18 cellular contexts compared by ENCODE assay signal in the genomic region with DNA sequence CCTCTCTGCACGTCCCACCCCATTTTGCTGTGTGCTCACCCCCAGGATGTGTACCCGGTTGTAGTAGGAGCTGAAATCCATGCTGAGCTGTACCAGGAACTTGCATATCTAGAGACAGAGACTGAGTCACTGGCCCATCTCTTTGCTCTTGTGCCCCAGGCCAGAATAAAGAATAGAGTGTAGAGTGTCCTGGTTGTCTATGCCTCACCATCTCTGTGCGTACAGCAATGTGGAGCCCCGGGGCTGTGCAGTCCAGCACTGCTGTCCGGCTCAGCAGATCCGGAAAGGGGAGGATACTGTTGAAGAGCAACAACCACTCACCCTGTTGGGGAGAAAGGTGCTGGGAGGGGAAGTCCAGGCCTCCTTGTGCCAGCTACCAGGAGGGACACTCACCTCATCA. TPM values are rescaled to one million over a fixed set of nuclear protein-coding genes. Genes with fewer than 3 reads are reported as not detected.
DNase-seq lines count a peak whose midpoint lies in the region; ATAC-seq and TF ChIP-seq lines count a peak whose summit lies in the region.
"Had no signal": no experiment of that assay in that cellular context is flagged by ENCODE, and none has a peak within 500 bp of the region (broad histone marks: within the 10 kb centered on the region; RNA-seq: fewer than 3 reads in every experiment).

No MANE protein-coding gene starts in this region.

- no peak overlapping the region for H2AFZ ChIP-seq in osteoblast (ENCODE audit: low read length)

- peaks cover 42% of the 10 kb centered on the region for H3K36me3 Mint-ChIP-seq in activated CD4-positive, alpha-beta memory T cell treated with anti-CD3 and anti-CD28 coated beads, Interleukin-2, amount 10 ng/mL, durations not matched to agents 7 days and 5 days (ENCODE audit: low read depth)
- H3K36me3 Mint-ChIP-seq in activated CD4-positive, alpha-beta memory T cell treated with anti-CD3 and anti-CD28 coated beads for 36 hours: peaks cover 22% of the 10 kb centered on the region

- H3K36me3 ChIP-seq in osteoblast (ENCODE audit: insufficient read depth, low read length): peaks cover 38% of the 10 kb centered on the region
- peaks cover 16% of the 10 kb centered on the region for H3K36me3 ChIP-seq in A673 (ENCODE audit: insufficient read depth, low read length, poor library complexity, severe bottlenecking)

- H3K79me2 ChIP-seq in osteoblast (ENCODE audit: insufficient read depth, low read length): peaks cover 67% of the 10 kb centered on the region

- no peak overlapping the region for H3K4me2 ChIP-seq in osteoblast (ENCODE audit: insufficient read depth, low read length)

- H3K9me3 Mint-ChIP-seq in activated CD4-positive, alpha-beta memory T cell treated with anti-CD3 and anti-CD28 coated beads, Interleukin-2, amount 10 ng/mL, durations not matched to agents 7 days and 5 days: no peaks in the 10 kb centered on the region
- H3K9me3 Mint-ChIP-seq in activated CD4-positive, alpha-beta memory T cell treated with anti-CD3 and anti-CD28 coated beads for 36 hours: no peaks in the 10 kb centered on the region
- H3K9me3 Mint-ChIP-seq: activated naive CD4-positive, alpha-beta T cell treated with anti-CD3 and anti-CD28 coated beads, Interleukin-2, amount 50 U/mL, for 72 hours had no signal

- no peak for ATAC-seq in GM21619 (IDR thresholded peaks at IDR 0.05; ENCODE audit: unreplicated experiment)
- ATAC-seq: activated naive CD4-positive, alpha-beta T cell treated with anti-CD3 and anti-CD28 coated beads, Interleukin-2, amount 50 U/mL, for 72 hours; SK-N-SH treated with all-trans-retinoic acid at 6 μM for 48 hours had no signal

- H4K20me1 ChIP-seq in osteoblast (ENCODE audit: insufficient read depth, low read length): peaks cover 42% of the 10 kb centered on the region

- H3K27ac Mint-ChIP-seq in activated CD4-positive, alpha-beta memory T cell treated with anti-CD3 and anti-CD28 coated beads, Interleukin-2, amount 10 ng/mL, durations not matched to agents 7 days and 5 days: peak overlapping the region; percentile 19
- no peak overlapping the region for H3K27ac Mint-ChIP-seq in activated CD4-positive, alpha-beta memory T cell treated with anti-CD3 and anti-CD28 coated beads for 36 hours

- H3K4me1 Mint-ChIP-seq in activated CD4-positive, alpha-beta memory T cell treated with anti-CD3 and anti-CD28 coated beads, Interleukin-2, amount 10 ng/mL, durations not matched to agents 7 days and 5 days: peaks cover 41% of the 10 kb centered on the region
- peaks cover 29% of the 10 kb centered on the region for H3K4me1 Mint-ChIP-seq in activated CD4-positive, alpha-beta memory T cell treated with anti-CD3 and anti-CD28 coated beads for 36 hours (ENCODE audit: low read depth)

- intact Hi-C loops in activated CD4-positive, alpha-beta memory T cell treated with anti-CD3 and anti-CD28 coated beads for 36 hours (cut with micrococcal nuclease): no loop called here
- intact Hi-C loops in A673 (cut with micrococcal nuclease; ENCODE audit: unreplicated experiment): no loop called here

- no peaks in the 10 kb centered on the region for H3K9me3 ChIP-seq in osteoblast (ENCODE audit: low read depth, low read length)
- H3K9me3 ChIP-seq in A673 (ENCODE audit: low read depth, low read length, poor library complexity, severe bottlenecking): no peaks in the 10 kb centered on the region
- H3K9me3 ChIP-seq: stomach, upper lobe of left lung had no signal

- H3K4me3 ChIP-seq in epithelial cell of esophagus (ENCODE audit: low read length) (no peak overlapping the region), osteoblast (ENCODE audit: insufficient read depth, low read length) (no peak overlapping the region), A673 (ENCODE audit: low read depth, low read length, poor library complexity, severe bottlenecking) (no peak overlapping the region)
- H3K4me3 ChIP-seq: stomach, upper lobe of left lung had no signal

- POLR2A ChIA-PET in activated CD4-positive, alpha-beta memory T cell treated with anti-CD3 and anti-CD28 coated beads, Interleukin-2, amount 10 ng/mL, durations not matched to agents 7 days and 5 days (lab: Charles Lee): interaction anchor here (5.9 to 15.9 kb wide), 3 partner anchors 9 to 27 kb away, joined by 55 to 309 read pairs (median 190); a partner anchor contains a TSS
- POLR2A ChIA-PET in activated CD4-positive, alpha-beta memory T cell treated with anti-CD3 and anti-CD28 coated beads for 36 hours (lab: Charles Lee): interaction anchor here (9.7 kb wide), 1 partner anchor 6 kb away, joined by 135 read pairs; a partner anchor contains a TSS
- POLR2A ChIA-PET in RWPE1 (lab: Yijun Ruan, JAX; ENCODE audit: low non-redundant PET) (no interaction called here), A673 (lab: Charles Lee; ENCODE audit: low non-redundant PET) (no interaction called here)

- H3K4me3 Mint-ChIP-seq in activated CD4-positive, alpha-beta memory T cell treated with anti-CD3 and anti-CD28 coated beads, Interleukin-2, amount 10 ng/mL, durations not matched to agents 7 days and 5 days: no peak overlapping the region
- no peak overlapping the region for H3K4me3 Mint-ChIP-seq in activated CD4-positive, alpha-beta memory T cell treated with anti-CD3 and anti-CD28 coated beads for 36 hours

- DNase-seq in activated CD4-positive, alpha-beta memory T cell treated with anti-CD3 and anti-CD28 coated beads, Interleukin-2, amount 10 ng/mL, durations not matched to agents 7 days and 5 days: no peak
- DNase-seq in activated CD4-positive, alpha-beta memory T cell treated with anti-CD3 and anti-CD28 coated beads for 36 hours: no peak
- no peak for DNase-seq in RWPE1 (ENCODE audit: low spot score)
- DNase-seq in epithelial cell of esophagus (ENCODE audit: low read depth): peak; percentile 74
- peak; percentile 48 for DNase-seq in osteoblast (ENCODE audit: insufficient read length, low spot score, missing footprints)
- no peak for DNase-seq in A673 (ENCODE audit: low spot score)
- DNase-seq in SIG-M5 treated with dmso at 0.1 percent for 504 hours (lab: John Stamatoyannopoulos, UW; ENCODE audit: unreplicated experiment): no peak
- DNase-seq: activated CD4-positive, alpha-beta T cell treated with anti-CD3 and anti-CD28 coated beads for 48 hours; DMS53; HCEC 1CT; NCI-H187 treated with DMSO at 0.1 percent for 48 hours; stimulated activated CD4-positive, alpha-beta T cell treated with anti-CD3 and anti-CD28 coated beads, Interleukin-2, amount 100 ng/mL, for 24 hours; stomach; upper lobe of left lung had no signal

- no peaks in the 10 kb centered on the region for H3K27me3 Mint-ChIP-seq in activated CD4-positive, alpha-beta memory T cell treated with anti-CD3 and anti-CD28 coated beads, Interleukin-2, amount 10 ng/mL, durations not matched to agents 7 days and 5 days
- no peaks in the 10 kb centered on the region for H3K27me3 Mint-ChIP-seq in activated CD4-positive, alpha-beta memory T cell treated with anti-CD3 and anti-CD28 coated beads for 36 hours

- H3K27me3 ChIP-seq in osteoblast (ENCODE audit: insufficient read depth, low read length): no peaks in the 10 kb centered on the region
- no peaks in the 10 kb centered on the region for H3K27me3 ChIP-seq in A673 (replicated peaks; ENCODE audit: insufficient read depth, low read depth, low read length, poor library complexity)
- H3K27me3 ChIP-seq: stomach, upper lobe of left lung had no signal

- CTCF ChIA-PET in activated CD4-positive, alpha-beta memory T cell treated with anti-CD3 and anti-CD28 coated beads, Interleukin-2, amount 10 ng/mL, durations not matched to agents 7 days and 5 days (lab: Charles Lee): interaction anchor here (9.4 kb wide), 1 partner anchor 26 kb away, joined by 95 read pairs; a partner anchor contains a TSS
- CTCF ChIA-PET in activated CD4-positive, alpha-beta memory T cell treated with anti-CD3 and anti-CD28 coated beads for 36 hours (lab: Charles Lee): interaction anchor here (0.6 to 3.8 kb wide), 4 partner anchors 8 to 188 kb away, joined by 3 to 30 read pairs (median 14); a partner anchor contains a TSS
- CTCF ChIA-PET in RWPE1 (lab: Yijun Ruan, JAX) (interaction anchor here (0.5 kb wide), 1 partner anchor 420 kb away, joined by 4 read pairs; no protein-coding TSS in a partner anchor), A673 (lab: Charles Lee) (no interaction called here)

- H3K4me1 ChIP-seq in osteoblast (ENCODE audit: insufficient read depth, low read length) (peaks cover 21% of the 10 kb centered on the region), A673 (ENCODE audit: insufficient read depth, low read length, poor library complexity, severe bottlenecking) (no peaks in the 10 kb centered on the region)

- no peak for TF ChIP-seq CTCF in RWPE1 (conservative IDR thresholded peaks at IDR 0.05; ENCODE audit: low read depth)
- TF ChIP-seq CTCF in epithelial cell of esophagus (IDR thresholded peaks at IDR 0.05; ENCODE audit: insufficient read depth, low read depth, low read length, missing control alignments): no peak
- TF ChIP-seq CTCF in osteoblast (IDR thresholded peaks at IDR 0.05; ENCODE audit: extremely low read depth, low read depth, low read length): no peak
- no peak for TF ChIP-seq CTCF in A673 (conservative IDR thresholded peaks at IDR 0.05; ENCODE audit: low read depth, low read length)

- no TSS peak for BruUV-seq in A673 (replicated peaks; lab: Mats Ljungman, UMichigan)

- H3K27ac ChIP-seq in RWPE1: peak overlapping the region; percentile 98
- H3K27ac ChIP-seq in osteoblast (ENCODE audit: low read depth, low read length): no peak overlapping the region
- no peak overlapping the region for H3K27ac ChIP-seq in A673 (ENCODE audit: low read depth, low read length, poor library complexity, severe bottlenecking)
- H3K27ac ChIP-seq: HL-60, stomach, upper lobe of left lung had no signal

RNA-seq across cellular contexts. Expression of a gene that starts 2.6 kb away (rescaled TPM):
- 10 to 100 TPM; 21.6 to 24.5 TPM for total RNA-seq in activated CD4-positive, alpha-beta memory T cell treated with anti-CD3 and anti-CD28 coated beads, Interleukin-2, amount 10 ng/mL, durations not matched to agents 7 days and 5 days
- 10 to 100 TPM; 26.2 to 26.5 TPM for total RNA-seq in activated CD4-positive, alpha-beta memory T cell treated with anti-CD3 and anti-CD28 coated beads for 36 hours
- 37.1 and 39.1 TPM in 2 replicates for total RNA-seq in osteoblast
- total RNA-seq in A673 (2021): 13.2 and 15.8 TPM in 2 replicates

RNA-seq across cellular contexts. Expression of a gene that starts 6.2 kb away (rescaled TPM):
- 100 to 1,000 TPM in 1 of 2 experiments, 10 to 100 TPM in 1; 98.1 to 108 TPM for total RNA-seq in activated CD4-positive, alpha-beta memory T cell treated with anti-CD3 and anti-CD28 coated beads, Interleukin-2, amount 10 ng/mL, durations not matched to agents 7 days and 5 days
- 100 to 1,000 TPM; 101 to 106 TPM for total RNA-seq in activated CD4-positive, alpha-beta memory T cell treated with anti-CD3 and anti-CD28 coated beads for 36 hours
- total RNA-seq in osteoblast (43.0 and 43.4 TPM in 2 replicates), A673 (2021) (36.6 and 39.1 TPM in 2 replicates)

RNA-seq across cellular contexts. Expression of a gene that starts 8.6 kb away (rescaled TPM):
- 100 to 1,000 TPM; 135 to 148 TPM for total RNA-seq in activated CD4-positive, alpha-beta memory T cell treated with anti-CD3 and anti-CD28 coated beads, Interleukin-2, amount 10 ng/mL, durations not matched to agents 7 days and 5 days
- total RNA-seq in activated CD4-positive, alpha-beta memory T cell treated with anti-CD3 and anti-CD28 coated beads for 36 hours: 100 to 1,000 TPM; 139 to 144 TPM
- 74.3 and 98.4 TPM in 2 replicates for total RNA-seq in osteoblast
- 88.5 and 93.7 TPM in 2 replicates for total RNA-seq in A673 (2021)

RNA-seq across cellular contexts. Expression of a gene that starts 13.4 kb away (rescaled TPM):
- 100 to 1,000 TPM; 131 to 133 TPM for total RNA-seq in activated CD4-positive, alpha-beta memory T cell treated with anti-CD3 and anti-CD28 coated beads, Interleukin-2, amount 10 ng/mL, durations not matched to agents 7 days and 5 days
- 100 to 1,000 TPM; 430 to 454 TPM for total RNA-seq in activated CD4-positive, alpha-beta memory T cell treated with anti-CD3 and anti-CD28 coated beads for 36 hours
- 273 and 286 TPM in 2 replicates for total RNA-seq in osteoblast
- total RNA-seq in A673 (2021): 190 and 196 TPM in 2 replicates

RNA-seq across cellular contexts. Expression of a gene that starts 25.7 kb away (rescaled TPM):
- total RNA-seq in activated CD4-positive, alpha-beta memory T cell treated with anti-CD3 and anti-CD28 coated beads, Interleukin-2, amount 10 ng/mL, durations not matched to agents 7 days and 5 days: 10 to 100 TPM; 48.4 to 49.9 TPM
- 10 to 100 TPM; 32.7 to 32.8 TPM for total RNA-seq in activated CD4-positive, alpha-beta memory T cell treated with anti-CD3 and anti-CD28 coated beads for 36 hours
- total RNA-seq in osteoblast (31.8 and 32.4 TPM in 2 replicates), A673 (2021) (13.3 and 14.9 TPM in 2 replicates)

Comparison
In these comparisons a context has a peak if more than half of its experiments do, and no peak if none do; other contexts are left out.
1. DNase-seq: peak in epithelial cell of esophagus (single experiment) and osteoblast (single experiment); none in activated CD4-positive, alpha-beta memory T cell treated with anti-CD3 and anti-CD28 coated beads, Interleukin-2, amount 10 ng/mL, durations not matched to agents 7 days and 5 days (single experiment), activated CD4-positive, alpha-beta memory T cell treated with anti-CD3 and anti-CD28 coated beads for 36 hours (single experiment), RWPE1 (single experiment), A673 (single experiment) and SIG-M5 treated with dmso at 0.1 percent for 504 hours (single experiment).
2. POLR2A ChIA-PET loops: an anchor here in activated CD4-positive, alpha-beta memory T cell treated with anti-CD3 and anti-CD28 coated beads, Interleukin-2, amount 10 ng/mL, durations not matched to agents 7 days and 5 days (5.9 to 15.9 kb wide) and activated CD4-positive, alpha-beta memory T cell treated with anti-CD3 and anti-CD28 coated beads for 36 hours (9.7 kb wide); none called in RWPE1 and A673.